ENCODE assay signal across 34 cellular contexts in genomic region chr3:171391432-171391831, GRCh38.
"Had no signal": no experiment of that assay in that cellular context is flagged by ENCODE, and none has a peak within 500 bp of the region (broad histone marks: within the 10 kb centered on the region; RNA-seq: fewer than 3 reads in every experiment).

No MANE protein-coding gene starts in this region.

- H3K36me3 ChIP-seq: MG63 had no signal

- H3K9me3 ChIP-seq: MG63 had no signal

- DNase-seq: Karpas-422, Kasumi-1, MG63, MM.1S, MV-4-11, NCI-H1048, NCI-H1092, NCI-H1092 treated with DMSO at 0.1 percent for 48 hours, NCI-H1105, NCI-H1105 treated with DMSO at 0.1 percent for 48 hours, NCI-H1417, NCI-H1417 treated with DMSO at 0.1 percent for 48 hours, NCI-H1436, NCI-H1436 treated with DMSO at 0.1 percent for 48 hours, NCI-H146, NCI-H1694, NCI-H1694 treated with DMSO at 0.1 percent for 48 hours, NCI-H187, NCI-H187 treated with DMSO at 0.1 percent for 48 hours, NCI-H1930, NCI-H2029, NCI-H2029 treated with DMSO at 0.1 percent for 48 hours, NCI-H2081, NCI-H2081 treated with DMSO at 0.1 percent for 48 hours, NCI-H2107, NCI-H2171, NCI-H2171 treated with DMSO at 0.1 percent for 48 hours, NCI-H2227 treated with DMSO at 0.1 percent for 48 hours, NCI-H226, NCI-H345, NCI-H446, NCI-H446 treated with DMSO at 0.1 percent for 48 hours, NCI-H510A had no signal

- H3K4me3 ChIP-seq: MG63 had no signal

- H3K27me3 ChIP-seq: MG63 had no signal

- H3K27ac ChIP-seq: KMS-11 had no signal
